8 cellular contexts compared by ENCODE assay signal in the genomic region with DNA sequence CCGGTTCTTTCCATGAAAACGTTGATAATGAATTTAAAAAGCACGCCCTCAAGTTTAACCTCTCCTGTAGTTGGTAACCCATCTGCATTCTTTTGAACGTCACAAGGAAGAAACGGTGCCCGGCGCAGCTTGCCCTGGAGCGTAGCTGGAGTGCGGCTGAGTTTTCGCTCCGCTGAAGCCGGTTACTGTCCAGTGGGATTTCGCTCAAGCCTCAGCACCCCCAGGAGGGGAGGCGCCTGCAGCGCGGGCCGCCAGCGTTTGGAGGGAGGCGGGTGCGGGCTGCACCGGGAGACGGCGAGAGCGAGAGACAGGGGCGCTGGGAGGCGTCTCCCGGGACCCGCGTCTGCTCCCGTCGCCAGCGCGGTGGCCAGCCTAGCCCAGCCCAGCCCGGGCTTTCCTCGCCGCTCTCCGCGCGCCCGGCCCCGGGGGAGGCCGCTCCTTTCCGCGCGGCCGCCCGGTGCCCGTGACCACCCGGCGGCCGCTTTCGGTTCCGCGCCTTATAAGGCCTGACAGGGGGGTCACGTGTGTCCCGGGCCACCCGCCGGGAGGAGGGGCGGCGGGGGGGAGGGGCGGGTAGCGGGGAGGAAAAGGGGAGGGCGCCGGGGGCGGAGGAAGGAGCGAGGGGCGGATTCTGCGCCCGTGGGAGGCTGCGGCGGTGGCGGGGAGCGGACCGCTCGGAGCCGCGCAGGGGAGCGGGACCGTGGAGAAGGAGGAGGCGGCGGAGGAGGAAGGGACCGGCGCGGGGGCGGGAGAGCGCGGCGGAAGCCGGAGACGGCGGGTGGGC. TPM values are rescaled to one million over a fixed set of nuclear protein-coding genes. Genes with fewer than 3 reads are reported as not detected.
DNase-seq lines count a peak whose midpoint lies in the region; ATAC-seq and TF ChIP-seq lines count a peak whose summit lies in the region.

No MANE protein-coding gene starts in this region.

- intact Hi-C loops in activated CD4-positive, alpha-beta T cell treated with anti-CD3 and anti-CD28 coated beads, Interleukin-2, amount 10 ng/mL, durations not matched to agents 24 days and 14 days (cut with micrococcal nuclease), result loop anchor here (1.0 to 10.0 kb wide), 5 partner anchors 8 to 725 kb away; a partner anchor contains a TSS
- intact Hi-C loops in left lung (cut with DNase I), result loop anchor here in 1 of 2 donors (10.0 kb wide), 1 partner anchor 375 kb away; no protein-coding TSS in a partner anchor

- peak overlapping the region; percentile 83 for H3K27ac Mint-ChIP-seq in activated CD4-positive, alpha-beta T cell treated with anti-CD3 and anti-CD28 coated beads, Interleukin-2, amount 10 ng/mL, durations not matched to agents 24 days and 14 days

- H3K4me3 Mint-ChIP-seq in activated CD4-positive, alpha-beta T cell treated with anti-CD3 and anti-CD28 coated beads, Interleukin-2, amount 10 ng/mL, durations not matched to agents 24 days and 14 days, result peak overlapping the region; percentile 84

- H3K9me3 Mint-ChIP-seq in activated CD4-positive, alpha-beta T cell treated with anti-CD3 and anti-CD28 coated beads, Interleukin-2, amount 10 ng/mL, durations not matched to agents 24 days and 14 days, result no peaks in the 10 kb centered on the region

- no peaks in the 10 kb centered on the region for H3K36me3 ChIP-seq in left lung

- H3K4me3 ChIP-seq in coronary artery, result peak overlapping the region; percentile 91
- H3K4me3 ChIP-seq in left lung, result peak overlapping the region; percentile 63 to 82

- H3K4me1 Mint-ChIP-seq in activated CD4-positive, alpha-beta T cell treated with anti-CD3 and anti-CD28 coated beads, Interleukin-2, amount 10 ng/mL, durations not matched to agents 24 days and 14 days, result peaks cover 19% of the 10 kb centered on the region

- ATAC-seq in GM18867 (IDR thresholded peaks at IDR 0.05; ENCODE audit: unreplicated experiment) (peak; percentile 74), HG03095 (IDR thresholded peaks at IDR 0.05; ENCODE audit: unreplicated experiment) (peak; percentile 60), left lung (peak; percentile 90)

- H3K27ac ChIP-seq in coronary artery (peak overlapping the region; percentile 81 to 95), left lung (peak overlapping the region; percentile 87 to 95)

- TF ChIP-seq CTCF in coronary artery (IDR thresholded peaks at IDR 0.05) (no peak), left lung (IDR thresholded peaks at IDR 0.05) (peak in 1 of 2 donors; percentile 22)

- H3K4me1 ChIP-seq in left lung, result peaks cover 4 to 24% of the 10 kb centered on the region in 2 donors

- DNase-seq in AG08396 (ENCODE audit: low spot score) (peak; percentile 97), NCI-H2227 treated with DMSO at 0.1 percent for 48 hours (lab: John Stamatoyannopoulos, UW) (peak; percentile 58), coronary artery (ENCODE audit: low spot score) (peak; percentile 95), left lung (peak; percentile 93 to 96)
- peak; percentile 95 for DNase-seq in activated CD4-positive, alpha-beta T cell treated with anti-CD3 and anti-CD28 coated beads, Interleukin-2, amount 10 ng/mL, durations not matched to agents 24 days and 14 days
- peak; percentile 92 for DNase-seq in stimulated activated CD4-positive, alpha-beta T cell treated with anti-CD3 and anti-CD28 coated beads, Interleukin-2, amount 100 ng/mL, for 4 hours (ENCODE audit: low read depth)

- H3K27me3 Mint-ChIP-seq in activated CD4-positive, alpha-beta T cell treated with anti-CD3 and anti-CD28 coated beads, Interleukin-2, amount 10 ng/mL, durations not matched to agents 24 days and 14 days, result peaks cover 31% of the 10 kb centered on the region

- H3K36me3 Mint-ChIP-seq in activated CD4-positive, alpha-beta T cell treated with anti-CD3 and anti-CD28 coated beads, Interleukin-2, amount 10 ng/mL, durations not matched to agents 24 days and 14 days (ENCODE audit: low read depth), result peaks cover 6% of the 10 kb centered on the region

- H3K9me3 ChIP-seq in left lung, result no peaks in the 10 kb centered on the region

- H3K27me3 ChIP-seq in left lung, result peaks cover 0 to 19% of the 10 kb centered on the region in 2 donors

RNA-seq across cellular contexts. Expression of a gene that starts 8.3 kb away (rescaled TPM):
- 13.4 and 17.9 TPM in 2 replicates for total RNA-seq in activated CD4-positive, alpha-beta T cell treated with anti-CD3 and anti-CD28 coated beads, Interleukin-2, amount 10 ng/mL, durations not matched to agents 24 days and 14 days
- 10 to 100 TPM; 15.4 to 17.1 TPM for total RNA-seq in left lung

Comparison
In these comparisons a context has a peak if more than half of its experiments do, and no peak if none do; other contexts are left out.
1. Peak in every context shown above with its lines: DNase-seq, ATAC-seq, H3K4me3 ChIP-seq and H3K27ac ChIP-seq.